Comparison of ENCODE assay signal across 8 cellular contexts in the genomic region with DNA sequence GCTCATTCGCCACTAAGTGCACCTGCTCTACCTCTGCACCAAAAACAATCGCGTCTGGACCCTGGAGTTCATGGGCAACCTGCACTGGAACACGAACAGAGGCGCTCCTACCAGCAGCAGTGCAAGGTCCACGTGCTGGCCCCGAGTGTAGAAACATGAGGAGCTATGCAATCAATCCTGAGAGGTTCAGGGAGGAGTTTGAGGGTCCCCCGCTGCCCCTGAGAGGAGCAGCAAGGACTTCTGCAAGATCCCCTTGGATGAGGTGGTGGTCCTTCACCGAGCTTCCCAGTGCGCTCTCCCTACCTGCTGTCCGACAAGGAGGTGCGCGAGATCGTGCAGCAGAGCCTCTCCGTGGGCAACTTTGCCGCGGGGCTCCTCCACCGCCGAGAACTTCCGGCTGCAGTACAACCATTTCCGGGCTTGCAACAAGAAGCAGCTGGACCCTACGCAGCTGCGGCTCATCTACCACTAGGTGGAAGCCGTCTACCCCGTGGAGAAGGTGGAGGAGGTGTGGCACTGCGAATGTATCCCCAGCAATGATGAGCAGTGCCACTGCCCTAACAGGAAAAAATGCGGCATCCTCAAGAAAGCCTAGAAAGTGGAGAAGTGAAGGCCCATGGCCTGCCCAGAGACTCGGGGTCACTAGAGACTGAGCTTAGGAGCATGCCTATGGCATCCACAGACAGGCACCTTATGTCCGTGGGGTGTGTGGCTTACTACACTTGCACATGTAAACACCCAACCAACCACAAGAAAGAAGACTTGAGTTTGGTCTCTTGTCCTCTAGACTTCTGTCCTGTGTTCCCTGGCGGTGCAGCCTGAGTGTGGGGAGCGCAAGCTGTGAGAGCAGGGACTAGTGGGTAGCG. TPM values are rescaled to one million over a fixed set of nuclear protein-coding genes. Genes with fewer than 3 reads are reported as not detected.
DNase-seq lines count a peak whose midpoint lies in the region; ATAC-seq and TF ChIP-seq lines count a peak whose summit lies in the region.
"Not testable (repeated sequence)": the region's sequence is repeated elsewhere in the genome, so short reads cannot be mapped to it uniquely, and the experiment has no call there.

No MANE protein-coding gene starts in this region.

- H3K9me3 Mint-ChIP-seq in endodermal cell; naive thymus-derived CD8-positive, alpha-beta T cell: not testable (repeated sequence)

- BruUV-seq in OCI-LY7 (replicated peaks; lab: Mats Ljungman, UMichigan): not testable (repeated sequence)

- peak; percentile 85 for DNase-seq in OCI-LY7 (ENCODE audit: low spot score)
- peak; percentile 46 for DNase-seq in activated CD8-positive, alpha-beta memory T cell treated with anti-CD3 and anti-CD28 coated beads, Interleukin-2, amount 50 U/mL, for 4 hours
- peak; percentile 58 for DNase-seq in endodermal cell
- DNase-seq in naive thymus-derived CD8-positive, alpha-beta T cell: peak; percentile 21 to 82 (median 40)
- peak in 1 of 2 donors; percentile 63 for DNase-seq in aorta

- not testable (repeated sequence) for H3K36me3 Mint-ChIP-seq in endodermal cell (ENCODE audit: low read depth); naive thymus-derived CD8-positive, alpha-beta T cell

- WGBS in endodermal cell (ENCODE audit: insufficient coverage in 1 of 2, insufficient read length in 1 of 2), 2 experiments: 82 to 84% methylated on average over 16 to 32 of the region's 32 CpGs
- 57 to 67% methylated on average over 32 of the region's 32 CpGs for WGBS in aorta, 2 donors

- peak overlapping the region; percentile 40 for H3K27ac ChIP-seq in OCI-LY7 (ENCODE audit: low read depth, low read length, poor library complexity, severe bottlenecking)
- H3K27ac ChIP-seq in endodermal cell (ENCODE audit: low read depth, low read length); aorta (ENCODE audit: low read depth in 1 of 2, low read length in 2 of 2): not testable (repeated sequence)

- peak overlapping the region; percentile 99 for H2AFZ ChIP-seq in OCI-LY7 (ENCODE audit: low read length)

- TF ChIP-seq CTCF in GM12875 (IDR thresholded peaks at IDR 0.05; ENCODE audit: borderline replicate concordance, insufficient read depth, low read depth, low read length) (peak; percentile 65), OCI-LY7 (conservative IDR thresholded peaks at IDR 0.05; ENCODE audit: low read length) (peak; percentile 78), endodermal cell (conservative IDR thresholded peaks at IDR 0.05) (peak; percentile 58)

- H3K9me3 ChIP-seq in OCI-LY7 (ENCODE audit: low read length); endodermal cell (ENCODE audit: control insufficient read depth, low read length); aorta (ENCODE audit: control insufficient read depth, low read length): not testable (repeated sequence)

- CTCF ChIA-PET in OCI-LY7 (lab: Charles Lee; ENCODE audit: unreplicated experiment): interaction anchor here (1.1 to 1.4 kb wide), 5 partner anchors 10 to 41 kb away, joined by 3 to 6 read pairs (median 4); no protein-coding TSS in a partner anchor

- H3K27me3 Mint-ChIP-seq in endodermal cell (ENCODE audit: insufficient read depth); naive thymus-derived CD8-positive, alpha-beta T cell: not testable (repeated sequence)

- intact Hi-C loops in OCI-LY7 (cut with micrococcal nuclease; ENCODE audit: unreplicated experiment): loop anchor here (10.0 kb wide), 1 partner anchor 225 kb away; a partner anchor contains a TSS
- intact Hi-C loops in aorta (cut with DNase I): not testable (repeated sequence)

- H3K4me3 ChIP-seq in GM12875 (ENCODE audit: low read depth, low read length) (peak overlapping the region; percentile 66), OCI-LY7 (ENCODE audit: low read depth, low read length, poor library complexity, severe bottlenecking) (peak overlapping the region; percentile 72)
- H3K4me3 ChIP-seq in endodermal cell (ENCODE audit: low read length); aorta (ENCODE audit: low read length in 2 of 2): not testable (repeated sequence)

- peaks cover 47% of the 10 kb centered on the region for H3K79me2 ChIP-seq in OCI-LY7 (ENCODE audit: insufficient read depth, low read depth, low read length)

- H3K27me3 ChIP-seq in endodermal cell (ENCODE audit: control insufficient read depth, insufficient read depth, low read length, poor library complexity, severe bottlenecking); aorta (ENCODE audit: control insufficient read depth in 1 of 2, insufficient read depth in 2 of 2, low read length in 1 of 2): not testable (repeated sequence)

- H3K4me3 Mint-ChIP-seq in endodermal cell: peak overlapping the region; percentile 31
- H3K4me3 Mint-ChIP-seq in naive thymus-derived CD8-positive, alpha-beta T cell: peak overlapping the region; percentile 72 to 93 (median 86)

- H3K4me1 Mint-ChIP-seq in endodermal cell: not testable (repeated sequence)
- H3K4me1 Mint-ChIP-seq in naive thymus-derived CD8-positive, alpha-beta T cell: peaks cover 2 to 25% (median 14%) of the 10 kb centered on the region in 4 donors

- not testable (repeated sequence) for H4K20me1 ChIP-seq in OCI-LY7 (ENCODE audit: insufficient read depth, low read length)

- not testable (repeated sequence) for H3K36me3 ChIP-seq in OCI-LY7 (ENCODE audit: insufficient read depth, low read length); endodermal cell (ENCODE audit: control insufficient read depth, insufficient read depth, low read length); aorta (ENCODE audit: control insufficient read depth in 1 of 2, insufficient read depth in 2 of 2, low read length in 1 of 2)

- H3K4me2 ChIP-seq in OCI-LY7 (ENCODE audit: low read length): peak overlapping the region; percentile 90

- ATAC-seq in GM21723 (IDR thresholded peaks at IDR 0.05; ENCODE audit: unreplicated experiment) (peak; percentile 99), HG03571 (IDR thresholded peaks at IDR 0.05; ENCODE audit: unreplicated experiment) (peak; percentile 94), aorta (ENCODE audit: low FRiP score) (peak; percentile 62)
- peak; percentile 93 to 97 for ATAC-seq in naive thymus-derived CD8-positive, alpha-beta T cell

- peaks cover 16% of the 10 kb centered on the region for H3K4me1 ChIP-seq in OCI-LY7 (ENCODE audit: insufficient read depth, low read length, poor library complexity, severe bottlenecking)
- H3K4me1 ChIP-seq in endodermal cell (ENCODE audit: control insufficient read depth, insufficient read depth, low read length); aorta (ENCODE audit: control insufficient read depth in 1 of 2, insufficient read depth in 2 of 2, low read length in 2 of 2): not testable (repeated sequence)

- not testable (repeated sequence) for H3K27ac Mint-ChIP-seq in endodermal cell
- H3K27ac Mint-ChIP-seq in naive thymus-derived CD8-positive, alpha-beta T cell: peak overlapping the region; percentile 45 to 90 (median 82)

- not testable (repeated sequence) for H3K9ac ChIP-seq in endodermal cell (ENCODE audit: extremely low read depth, low read length, poor library complexity, severe bottlenecking)

- POLR2A ChIA-PET in OCI-LY7 (lab: Charles Lee): interaction anchor here (0.6 to 4.6 kb wide), 16 partner anchors 8 to 301 kb away, joined by 3 to 57 read pairs (median 4); a partner anchor contains a TSS
- POLR2A ChIA-PET in naive thymus-derived CD8-positive, alpha-beta T cell (lab: Charles Lee): interaction anchor here (1.0 to 2.0 kb wide), 2 partner anchors 36 to 80 kb away, joined by 4 to 20 read pairs; a partner anchor contains a TSS

- H3K9me2 ChIP-seq in OCI-LY7 (ENCODE audit: insufficient read depth, low read length): not testable (repeated sequence)

RNA-seq across cellular contexts. Expression of a gene that starts 36.3 kb away (rescaled TPM):
- 45.4 and 65.6 TPM in 2 replicates for total RNA-seq in OCI-LY7 (2014; rRNA removed; shearing (Covaris generic))
- total RNA-seq in OCI-LY7 (2022): 57.5 and 64.7 TPM in 2 replicates
- 10 to 100 TPM; 12.0 to 14.3 TPM for total RNA-seq in endodermal cell
- 8.3 TPM for polyA plus RNA-seq in endodermal cell (2013, experiment 1 of 2)
- polyA plus RNA-seq in endodermal cell (2013, experiment 2 of 2): 6.9 TPM
- 10 to 100 TPM; 30.1 to 34.9 TPM for total RNA-seq in naive thymus-derived CD8-positive, alpha-beta T cell
- polyA plus RNA-seq in naive thymus-derived CD8-positive, alpha-beta T cell: 10 to 100 TPM in 1 of 3 donors, 1 to 10 TPM in 2; 8.3 to 11.0 (median 8.4) TPM
- 10 to 100 TPM; 33.1 to 54.3 TPM for total RNA-seq in aorta
- 10 to 100 TPM in 1 of 2 donors, 1 to 10 TPM in 1; 8.9 to 11.3 TPM for polyA plus RNA-seq in aorta
